In the genomic region with DNA sequence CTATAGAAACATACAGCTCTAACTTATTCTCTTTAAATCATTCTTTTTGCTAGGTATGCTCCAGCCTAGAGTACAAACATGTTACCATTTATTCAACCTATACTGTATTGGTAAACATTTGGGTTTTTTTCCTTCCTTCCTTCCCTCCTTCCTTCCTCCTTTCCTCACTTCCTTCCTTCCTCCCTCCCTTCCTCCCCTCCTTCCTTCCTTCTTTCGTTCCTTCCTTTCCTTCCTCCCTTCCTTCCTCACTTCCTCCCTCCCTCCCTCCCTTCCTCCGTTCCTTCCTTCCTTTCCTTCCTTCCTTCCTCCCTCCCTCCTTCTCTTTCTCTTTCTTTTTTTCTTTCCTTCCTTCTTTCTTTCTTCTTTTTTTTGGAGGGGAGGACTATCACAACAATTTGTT, we compare ENCODE assay signal across 34 cellular contexts.
"Had no signal": no experiment of that assay in that cellular context is flagged by ENCODE, and none has a peak within 500 bp of the region (broad histone marks: within the 10 kb centered on the region; RNA-seq: fewer than 3 reads in every experiment).

No MANE protein-coding gene starts in this region.

- H3K9me3 ChIP-seq: adrenal gland, ascending aorta, body of pancreas, breast epithelium had no signal

- H3K4me3 ChIP-seq: adrenal gland, ascending aorta, body of pancreas, breast epithelium, cardiac muscle cell had no signal

- ATAC-seq: activated naive CD4-positive, alpha-beta T cell treated with anti-CD3 and anti-CD28 coated beads, Interleukin-2, amount 50 U/mL, for 72 hours; activated naive CD8-positive, alpha-beta T cell treated with anti-CD3 and anti-CD28 coated beads, Interleukin-2, amount 50 U/mL, for 24 hours; activated T-cell treated with anti-CD3 and anti-CD28 coated beads, Interleukin-2, amount 50 U/mL, for 4 hours; activated T-cell treated with anti-CD3 and anti-CD28 coated beads, Interleukin-2, amount 50 U/mL, for 72 hours; activated T-helper 17 cell treated with anti-CD3 and anti-CD28 coated beads, Interleukin-2, amount 50 U/mL, for 72 hours; body of pancreas had no signal

- H3K4me1 ChIP-seq: adrenal gland, ascending aorta, body of pancreas, breast epithelium had no signal

- FAIRE-seq: astrocyte, bronchial epithelial cell had no signal

- H3K36me3 ChIP-seq: adrenal gland, ascending aorta, brain microvascular endothelial cell, breast epithelium, cardiac muscle cell had no signal

- H3K27me3 ChIP-seq: adrenal gland, ascending aorta, body of pancreas, brain microvascular endothelial cell, breast epithelium, cardiac muscle cell had no signal

- H3K27ac ChIP-seq: adrenal gland, ascending aorta, body of pancreas, brain microvascular endothelial cell, breast epithelium, cardiac muscle cell had no signal

- DNase-seq: activated effector memory CD4-positive, alpha-beta T cell treated with anti-CD3 and anti-CD28 coated beads, Interleukin-2, amount 50 U/mL, for 16 hours; activated effector memory CD4-positive, alpha-beta T cell treated with Interleukin-2 at 50 U/mL for 16 hours; activated gamma-delta T cell; activated gamma-delta T cell treated with Interleukin-2 at 50 U/mL for 16 hours; activated naive CD4-positive, alpha-beta T cell; activated naive CD4-positive, alpha-beta T cell treated with anti-CD3 and anti-CD28 coated beads for 36 hours; activated naive CD4-positive, alpha-beta T cell treated with anti-CD3 and anti-CD28 coated beads, Interleukin-2, amount 10 ng/mL, durations not matched to agents 7 days and 5 days; activated naive CD4-positive, alpha-beta T cell treated with anti-CD3 and anti-CD28 coated beads, Interleukin-2, amount 50 U/mL, for 16 hours; activated naive CD4-positive, alpha-beta T cell treated with Interleukin-2 at 50 U/mL for 16 hours; activated naive CD8-positive, alpha-beta T cell treated with anti-CD3 and anti-CD28 coated beads for 36 hours; activated naive CD8-positive, alpha-beta T cell treated with anti-CD3 and anti-CD28 coated beads, Interleukin-2, amount 10 ng/mL, durations not matched to agents 7 days and 5 days; activated naive CD8-positive, alpha-beta T cell treated with anti-CD3 and anti-CD28 coated beads, Interleukin-2, amount 50 U/mL, for 24 hours; activated T-cell treated with anti-CD3 and anti-CD28 coated beads, Interleukin-2, amount 50 U/mL, for 1 hour; activated T-cell treated with anti-CD3 and anti-CD28 coated beads, Interleukin-2, amount 50 U/mL, for 24 hours; activated T-cell treated with anti-CD3 and anti-CD28 coated beads, Interleukin-2, amount 50 U/mL, for 4 hours; activated T-cell treated with anti-CD3 and anti-CD28 coated beads, Interleukin-2, amount 50 U/mL, for 48 hours; activated T-cell treated with anti-CD3 and anti-CD28 coated beads, Interleukin-2, amount 50 U/mL, for 72 hours; adrenal gland; amniotic stem cell; amygdala; anterior cingulate cortex; aorta; body of pancreas; brain microvascular endothelial cell; caudate nucleus; central memory CD4-positive, alpha-beta T cell; cerebellar nuclear complex had no signal
